8 cellular contexts compared by ENCODE assay signal in the genomic region with DNA sequence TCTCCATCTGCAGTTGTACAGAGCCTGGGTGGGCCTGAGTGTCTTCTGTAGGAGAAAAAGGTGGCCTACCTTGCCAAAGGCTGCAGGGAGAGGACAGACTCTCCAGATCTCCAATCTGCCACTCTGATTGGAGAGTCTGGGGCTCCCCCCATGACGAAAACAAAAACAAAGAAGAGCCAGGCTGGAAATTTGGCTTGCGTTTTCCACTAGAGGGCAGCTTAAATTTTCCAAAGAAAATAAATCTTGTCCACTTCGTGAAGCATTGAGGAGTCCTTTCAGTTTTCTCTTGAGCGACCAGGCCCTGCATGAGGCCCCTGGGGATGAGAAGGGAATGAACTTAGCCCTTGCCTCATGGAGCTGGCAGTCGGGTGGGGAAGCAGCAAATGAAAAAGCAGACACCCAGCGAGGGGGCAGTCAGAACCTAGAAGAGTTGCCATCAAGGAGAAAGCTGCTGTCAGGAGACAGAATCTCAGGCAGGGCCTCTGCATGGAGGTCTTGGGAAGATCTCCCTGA. TPM values are rescaled to one million over a fixed set of nuclear protein-coding genes. Genes with fewer than 3 reads are reported as not detected.
A peak's percentile ranks its signal among the peaks of the same experiment; 100 is the strongest.
DNase-seq lines count a peak whose midpoint lies in the region; ATAC-seq and TF ChIP-seq lines count a peak whose summit lies in the region.

No MANE protein-coding gene starts in this region.

- no peak overlapping the region for H3K9ac ChIP-seq in Loucy (ENCODE audit: low read depth, low read length, poor library complexity, severe bottlenecking)

- no peaks in the 10 kb centered on the region for H3K36me3 ChIP-seq in Loucy (ENCODE audit: insufficient read depth, low read length)

- H2AFZ ChIP-seq in Loucy (ENCODE audit: low read length) = peak overlapping the region; percentile 49; the same call in 1 of the 2 replicates

- H3F3A ChIP-seq in Loucy (ENCODE audit: low read depth) = no peaks in the 10 kb centered on the region

- peaks cover 5% of the 10 kb centered on the region for H3K27me3 Mint-ChIP-seq in brain
- no peaks in the 10 kb centered on the region for H3K27me3 Mint-ChIP-seq in activated CD4-positive, alpha-beta memory T cell treated with anti-CD3 and anti-CD28 coated beads, Interleukin-2, amount 10 ng/mL, durations not matched to agents 7 days and 5 days
- no peaks in the 10 kb centered on the region for H3K27me3 Mint-ChIP-seq in stimulated activated naive B cell treated with anti-CD40 and anti-IgM and Interleukin-4, amounts not matched to agents 10 μg/mL and 1 μg/mL and 100 μg/mL, for 72 hours

- DNase-seq in EL (peak; percentile 67), medulla oblongata (ENCODE audit: extremely low spot score) (peak; percentile 27), occipital lobe (lab: John Stamatoyannopoulos, UW) (no peak), lower leg skin (ENCODE audit: low spot score in 2 of 2) (no peak)
- no peak for DNase-seq in activated CD4-positive, alpha-beta memory T cell treated with anti-CD3 and anti-CD28 coated beads, Interleukin-2, amount 10 ng/mL, durations not matched to agents 7 days and 5 days
- no peak for DNase-seq in stimulated activated naive B cell treated with anti-CD40 and anti-IgM and Interleukin-4, amounts not matched to agents 10 μg/mL and 1 μg/mL and 100 μg/mL, for 72 hours

- peak; percentile 30 for TF ChIP-seq CTCF in Loucy (conservative IDR thresholded peaks at IDR 0.05; ENCODE audit: low read length)
- TF ChIP-seq CTCF in brain (conservative IDR thresholded peaks at IDR 0.05) = peak; percentile 22 to 28
- TF ChIP-seq CTCF in lower leg skin (IDR thresholded peaks at IDR 0.05) = no peak

- peak overlapping the region in 2 of 5 experiments; percentile 27 to 48 for H3K4me3 Mint-ChIP-seq in brain
- no peak overlapping the region for H3K4me3 Mint-ChIP-seq in activated CD4-positive, alpha-beta memory T cell treated with anti-CD3 and anti-CD28 coated beads, Interleukin-2, amount 10 ng/mL, durations not matched to agents 7 days and 5 days
- no peak overlapping the region for H3K4me3 Mint-ChIP-seq in stimulated activated naive B cell treated with anti-CD40 and anti-IgM and Interleukin-4, amounts not matched to agents 10 μg/mL and 1 μg/mL and 100 μg/mL, for 72 hours

- POLR2A ChIA-PET in activated CD4-positive, alpha-beta memory T cell treated with anti-CD3 and anti-CD28 coated beads, Interleukin-2, amount 10 ng/mL, durations not matched to agents 7 days and 5 days (lab: Charles Lee) = interaction anchor here (1.0 kb wide), 1 partner anchor 11 kb away, joined by 3 read pairs; no protein-coding TSS in a partner anchor

- intact Hi-C loops in lower leg skin (cut with DNase I; ENCODE audit: low total_unique reads) = no loop called here

- CTCF ChIA-PET in activated CD4-positive, alpha-beta memory T cell treated with anti-CD3 and anti-CD28 coated beads, Interleukin-2, amount 10 ng/mL, durations not matched to agents 7 days and 5 days (lab: Charles Lee) = interaction anchor here (1.3 kb wide), 1 partner anchor 9 kb away, joined by 3 read pairs; no protein-coding TSS in a partner anchor

- peak overlapping the region in 2 of 5 experiments; percentile 48 to 81 for H3K27ac Mint-ChIP-seq in brain
- no peak overlapping the region for H3K27ac Mint-ChIP-seq in activated CD4-positive, alpha-beta memory T cell treated with anti-CD3 and anti-CD28 coated beads, Interleukin-2, amount 10 ng/mL, durations not matched to agents 7 days and 5 days
- no peak overlapping the region for H3K27ac Mint-ChIP-seq in stimulated activated naive B cell treated with anti-CD40 and anti-IgM and Interleukin-4, amounts not matched to agents 10 μg/mL and 1 μg/mL and 100 μg/mL, for 72 hours

- no peaks in the 10 kb centered on the region for H3K36me3 Mint-ChIP-seq in brain
- H3K36me3 Mint-ChIP-seq in activated CD4-positive, alpha-beta memory T cell treated with anti-CD3 and anti-CD28 coated beads, Interleukin-2, amount 10 ng/mL, durations not matched to agents 7 days and 5 days (ENCODE audit: low read depth) = no peaks in the 10 kb centered on the region
- H3K36me3 Mint-ChIP-seq in stimulated activated naive B cell treated with anti-CD40 and anti-IgM and Interleukin-4, amounts not matched to agents 10 μg/mL and 1 μg/mL and 100 μg/mL, for 72 hours = peaks cover 0 to 3% of the 10 kb centered on the region in 2 donors

- no peaks in the 10 kb centered on the region for H3K9me3 Mint-ChIP-seq in brain
- H3K9me3 Mint-ChIP-seq in activated CD4-positive, alpha-beta memory T cell treated with anti-CD3 and anti-CD28 coated beads, Interleukin-2, amount 10 ng/mL, durations not matched to agents 7 days and 5 days = no peaks in the 10 kb centered on the region
- H3K9me3 Mint-ChIP-seq in stimulated activated naive B cell treated with anti-CD40 and anti-IgM and Interleukin-4, amounts not matched to agents 10 μg/mL and 1 μg/mL and 100 μg/mL, for 72 hours = no peaks in the 10 kb centered on the region

- H3K4me1 ChIP-seq in Loucy (ENCODE audit: insufficient read depth, low read length, poor library complexity, severe bottlenecking) = no peaks in the 10 kb centered on the region

- TF ChIP-seq POLR2A in lower leg skin (IDR thresholded peaks at IDR 0.05) = no peak

- no peaks in the 10 kb centered on the region for H3K9me3 ChIP-seq in Loucy (ENCODE audit: insufficient read depth, low read depth, low read length)

- no peaks in the 10 kb centered on the region for H3K9me2 ChIP-seq in Loucy (replicated peaks; ENCODE audit: low read depth, low read length)

- H3K4me3 ChIP-seq in Loucy (ENCODE audit: low read length, poor library complexity, severe bottlenecking) = no peak overlapping the region
- no peak overlapping the region for H3K4me3 ChIP-seq in lower leg skin (ENCODE audit: low read depth, poor library complexity, severe bottlenecking)

- H3K27me3 ChIP-seq in Loucy (ENCODE audit: insufficient read depth, low read length, poor library complexity, severe bottlenecking) = no peaks in the 10 kb centered on the region

- ATAC-seq in stimulated activated naive B cell treated with anti-CD40 and anti-IgM and Interleukin-4, amounts not matched to agents 10 μg/mL and 1 μg/mL and 100 μg/mL, for 72 hours (replicated peaks) = no peak

- peak overlapping the region; percentile 18 for H3K4me2 ChIP-seq in Loucy (ENCODE audit: low read depth, low read length, poor library complexity, severe bottlenecking)

- no peaks in the 10 kb centered on the region for H4K20me1 ChIP-seq in Loucy (ENCODE audit: insufficient read depth, low read length, poor library complexity, severe bottlenecking)

- 28 to 38% methylated on average over 6 of the region's 6 CpGs for WGBS in lower leg skin, 2 donors

- H3K79me2 ChIP-seq in Loucy (ENCODE audit: insufficient read depth, low read length) = no peaks in the 10 kb centered on the region

- peaks cover 9% of the 10 kb centered on the region for H3K4me1 Mint-ChIP-seq in brain
- H3K4me1 Mint-ChIP-seq in activated CD4-positive, alpha-beta memory T cell treated with anti-CD3 and anti-CD28 coated beads, Interleukin-2, amount 10 ng/mL, durations not matched to agents 7 days and 5 days = peaks cover 2% of the 10 kb centered on the region
- peaks cover 0 to 8% of the 10 kb centered on the region in 2 donors for H3K4me1 Mint-ChIP-seq in stimulated activated naive B cell treated with anti-CD40 and anti-IgM and Interleukin-4, amounts not matched to agents 10 μg/mL and 1 μg/mL and 100 μg/mL, for 72 hours

RNA-seq across cellular contexts. Expression of a gene that starts 8.2 kb away (rescaled TPM):
- 6.0 TPM for polyA plus RNA-seq in brain (ENCODE audit: insufficient read depth, low read depth, low replicate concordance)
- total RNA-seq in occipital lobe = 2.8 TPM
- 10 to 100 TPM; 51.0 to 52.5 TPM for total RNA-seq in activated CD4-positive, alpha-beta memory T cell treated with anti-CD3 and anti-CD28 coated beads, Interleukin-2, amount 10 ng/mL, durations not matched to agents 7 days and 5 days
- 1 to 10 TPM in 3 of 4 donors, under 1 TPM in 1; 0.76 to 1.4 (median 1.3) TPM for total RNA-seq in lower leg skin

RNA-seq across cellular contexts. Expression of a gene that starts 59.6 kb away (rescaled TPM):
- 83.1 TPM for polyA plus RNA-seq in brain (ENCODE audit: insufficient read depth, low read depth, low replicate concordance)
- total RNA-seq in occipital lobe = 176 TPM
- 10 to 100 TPM; 86.8 to 89.4 TPM for total RNA-seq in activated CD4-positive, alpha-beta memory T cell treated with anti-CD3 and anti-CD28 coated beads, Interleukin-2, amount 10 ng/mL, durations not matched to agents 7 days and 5 days
- 10 to 100 TPM; 37.2 to 77.0 (median 64.4) TPM for total RNA-seq in lower leg skin

Comparison
In these comparisons a context has a peak if more than half of its experiments do, and no peak if none do; other contexts are left out.
1. DNase-seq: peak in EL (single experiment) and medulla oblongata (single experiment); none in occipital lobe (single experiment), activated CD4-positive, alpha-beta memory T cell treated with anti-CD3 and anti-CD28 coated beads, Interleukin-2, amount 10 ng/mL, durations not matched to agents 7 days and 5 days (single experiment), lower leg skin (0 of 2) and stimulated activated naive B cell treated with anti-CD40 and anti-IgM and Interleukin-4, amounts not matched to agents 10 μg/mL and 1 μg/mL and 100 μg/mL, for 72 hours (single experiment).
2. CTCF ChIP-seq: peak in Loucy (single experiment) and brain (2 of 2); none in lower leg skin (0 of 3).
3. RNA of a gene that starts 8.2 kb away (total RNA-seq): 51.0 to 52.5 TPM in activated CD4-positive, alpha-beta memory T cell treated with anti-CD3 and anti-CD28 coated beads, Interleukin-2, amount 10 ng/mL, durations not matched to agents 7 days and 5 days; 2.8 TPM in occipital lobe (single experiment) and 0.76 to 1.4 TPM in lower leg skin; every median in the first group is over 10 times any median in the second.